Comparison of ENCODE assay signal across 9 cellular contexts in the genomic region with DNA sequence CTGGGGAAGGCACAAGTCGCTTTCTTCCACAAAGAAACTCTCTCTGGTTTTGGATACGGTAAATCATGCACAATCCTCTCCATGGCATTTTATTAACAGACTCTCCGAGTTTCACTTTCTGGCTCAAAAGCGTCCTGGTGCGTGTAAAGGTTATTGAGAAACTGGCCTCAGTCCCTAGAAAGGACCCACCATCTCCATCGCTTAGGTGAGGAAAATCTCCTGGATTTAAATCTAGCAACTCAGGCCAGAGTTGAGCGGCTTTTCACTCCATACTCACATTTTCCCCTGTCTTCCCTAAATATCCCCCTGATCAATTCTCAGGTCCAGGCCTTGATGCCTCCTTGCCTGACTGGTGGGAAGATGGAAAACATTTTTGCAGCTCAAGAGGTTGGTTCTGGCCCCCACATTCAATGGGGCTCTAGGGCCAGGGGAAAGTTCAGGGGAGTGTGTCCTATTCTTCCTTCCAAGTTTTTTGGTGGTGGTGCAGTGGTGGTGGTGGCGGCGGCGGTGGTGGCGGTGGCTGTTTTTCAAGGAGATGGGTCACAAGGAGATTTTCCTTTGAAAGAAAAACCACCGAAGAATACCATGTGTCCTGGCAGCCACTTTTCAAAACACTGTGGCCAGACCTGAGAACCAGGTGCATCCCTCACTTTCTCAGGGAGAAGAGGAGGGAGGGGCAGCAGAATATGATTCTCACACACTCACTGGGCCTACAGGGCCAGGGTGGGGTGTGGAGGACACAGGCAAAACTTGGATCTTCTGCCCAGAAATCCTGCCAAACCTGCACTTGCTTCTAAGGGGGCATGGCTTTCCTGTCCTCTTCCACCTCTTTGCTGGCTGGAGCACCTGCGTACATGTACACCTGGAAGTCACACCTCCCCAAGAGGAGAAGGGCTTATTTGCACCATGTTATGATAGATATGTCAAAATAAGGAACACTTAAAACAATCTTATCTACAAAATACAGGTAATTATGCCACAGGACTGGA. TPM values are rescaled to one million over a fixed set of nuclear protein-coding genes. Genes with fewer than 3 reads are reported as not detected.
A peak's percentile ranks its signal among the peaks of the same experiment; 100 is the strongest.
DNase-seq lines count a peak whose midpoint lies in the region; FAIRE-seq and TF ChIP-seq lines count a peak whose summit lies in the region.
"Had no signal": no experiment of that assay in that cellular context is flagged by ENCODE, and none has a peak within 500 bp of the region (broad histone marks: within the 10 kb centered on the region; RNA-seq: fewer than 3 reads in every experiment).

No MANE protein-coding gene starts in this region.

- DNase-seq in DMS53 (lab: John Stamatoyannopoulos, UW), result peak; percentile 62
- no peak for DNase-seq in DMS53 treated with DMSO at 0.1 percent for 48 hours (lab: John Stamatoyannopoulos, UW; ENCODE audit: unreplicated experiment)
- no peak for DNase-seq in RWPE1 (ENCODE audit: low spot score)
- no peak for DNase-seq in fibroblast of the aortic adventitia (ENCODE audit: low read depth)
- DNase-seq in spleen, result no peak
- no peak for DNase-seq in H54 (ENCODE audit: insufficient read length, low spot score)
- DNase-seq in activated CD4-positive, alpha-beta T cell treated with anti-CD3 and anti-CD28 coated beads, Interleukin-2, amount 50 U/mL, for 4 hours, result no peak
- DNase-seq in hepatic stellate cell (ENCODE audit: low spot score), result no peak

- CTCF ChIA-PET in RWPE1 (lab: Yijun Ruan, JAX), result interaction anchor here (0.5 to 2.8 kb wide), 4 partner anchors 11 to 84 kb away, joined by 3 to 11 read pairs (median 3); no protein-coding TSS in a partner anchor

- H3K36me3 ChIP-seq in spleen, result no peaks in the 10 kb centered on the region

- H3K27me3 ChIP-seq in spleen (replicated peaks in 1 of 7), result no peaks in the 10 kb centered on the region

- no peak for FAIRE-seq in H54 (lab: Jason Lieb, UNC)
- FAIRE-seq: A204.1 had no signal

- H3K4me3 ChIP-seq in fibroblast of the aortic adventitia (ENCODE audit: low read depth, low read length) (peak overlapping the region; percentile 64), spleen (peak overlapping the region in 7 of 8 donors; percentile 67 to 93 (median 89))

- TF ChIP-seq POLR2A in spleen (IDR thresholded peaks at IDR 0.05) (no peak), H54 (IDR thresholded peaks at IDR 0.05; ENCODE audit: low read depth, low read length) (no peak)

- POLR2A ChIA-PET in RWPE1 (lab: Yijun Ruan, JAX; ENCODE audit: low non-redundant PET), result interaction anchor here (0.6 to 3.2 kb wide), 4 partner anchors 20 to 90 kb away, joined by 3 to 16 read pairs (median 8); no protein-coding TSS in a partner anchor

- H3K9me3 ChIP-seq in spleen, result no peaks in the 10 kb centered on the region

- H3K4me1 ChIP-seq in spleen, result peaks cover 80 to 91% (median 90%) of the 10 kb centered on the region in 6 donors

- intact Hi-C loops in spleen (cut with DNase I; ENCODE audit: low total_unique reads), result no loop called here

- H3K27ac ChIP-seq in RWPE1 (peak overlapping the region; percentile 98), spleen (peak overlapping the region; percentile 96 to 99 (median 97))

- 46 to 52% (median 49%) methylated on average over 13 of the region's 13 CpGs for WGBS in spleen, 5 donors

- TF ChIP-seq CTCF in RWPE1 (conservative IDR thresholded peaks at IDR 0.05; ENCODE audit: low read depth) (no peak), fibroblast of the aortic adventitia (IDR thresholded peaks at IDR 0.05; ENCODE audit: insufficient read depth, low read length) (no peak), spleen (IDR thresholded peaks at IDR 0.05 in 8 of 11, conservative IDR thresholded peaks at IDR 0.05 in 3 of 11) (no peak)

RNA-seq across cellular contexts. Expression of gene PNMA1, which starts 46.7 kb away (rescaled TPM):
- total RNA-seq in fibroblast of the aortic adventitia (ENCODE audit: low replicate concordance), result 27.9 and 44.2 TPM in 2 replicates
- total RNA-seq in spleen, result 10 to 100 TPM; 21.1 to 31.8 (median 25.4) TPM
- polyA plus RNA-seq in spleen, result 10 to 100 TPM; 13.1 to 19.8 (median 13.8) TPM
